1 cellular context compared by ENCODE assay signal in genomic region chr9:4831944-4832343, GRCh38.
TF ChIP-seq lines count a peak whose summit lies in the region.

No MANE protein-coding gene starts in this region.

TF ChIP-seq in WTC11, 78 proteins besides CTCF, POLR2A, EP300 and RAD21:
- TF ChIP-seq ZBTB21 (CRISPR knock-in tag; IDR thresholded peaks at IDR 0.05; ENCODE audit: borderline replicate concordance) (no peak), NFE2L1 (CRISPR knock-in tag; IDR thresholded peaks at IDR 0.05) (no peak), TEAD4 (CRISPR knock-in tag; IDR thresholded peaks at IDR 0.05) (no peak), CDX4 (CRISPR knock-in tag; IDR thresholded peaks at IDR 0.05; ENCODE audit: borderline replicate concordance) (no peak), NFATC4 (CRISPR knock-in tag; IDR thresholded peaks at IDR 0.05) (no peak), ATF1 (CRISPR knock-in tag; IDR thresholded peaks at IDR 0.05) (no peak)
